In the genomic region with DNA sequence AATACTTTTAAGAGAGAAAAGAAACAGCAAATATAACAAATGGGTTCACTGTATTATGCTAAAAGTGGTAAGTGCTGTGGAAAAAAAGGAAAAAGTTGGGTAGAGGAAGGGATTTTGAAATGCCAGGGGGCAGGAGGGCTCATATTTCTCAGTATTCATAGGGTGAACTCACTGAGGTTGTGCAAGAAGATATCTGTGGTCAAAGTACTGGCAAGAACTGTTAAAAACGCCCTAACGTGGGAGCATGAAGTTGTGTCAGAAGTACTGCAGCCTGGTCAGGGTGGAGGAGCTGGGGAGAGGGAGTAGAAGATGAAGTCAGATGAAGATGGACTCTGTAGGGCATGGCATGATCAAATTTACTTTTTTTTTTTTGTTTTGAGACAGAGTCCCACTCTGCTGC, we compare ENCODE assay signal across 1 cellular context.
TF ChIP-seq lines count a peak whose summit lies in the region.

No MANE protein-coding gene starts in this region.

TF ChIP-seq in GM23338, 12 proteins besides CTCF, POLR2A, EP300 and RAD21:
- TF ChIP-seq EZH2 (IDR thresholded peaks at IDR 0.05; ENCODE audit: low read depth, unreplicated experiment), result no peak
- TF ChIP-seq JUNB (IDR thresholded peaks at IDR 0.05; ENCODE audit: unreplicated experiment), result no peak
- no peak for TF ChIP-seq ZNF114 (CRISPR knock-in tag; IDR thresholded peaks at IDR 0.05)
- no peak for TF ChIP-seq EZH2phosphoT487 (IDR thresholded peaks at IDR 0.05; ENCODE audit: unreplicated experiment)
- TF ChIP-seq ZNF331 (CRISPR knock-in tag; IDR thresholded peaks at IDR 0.05; ENCODE audit: low read depth), result no peak
- no peak for TF ChIP-seq POLR2AphosphoS5 (IDR thresholded peaks at IDR 0.05; ENCODE audit: low read depth)
- TF ChIP-seq, protein P1, sequence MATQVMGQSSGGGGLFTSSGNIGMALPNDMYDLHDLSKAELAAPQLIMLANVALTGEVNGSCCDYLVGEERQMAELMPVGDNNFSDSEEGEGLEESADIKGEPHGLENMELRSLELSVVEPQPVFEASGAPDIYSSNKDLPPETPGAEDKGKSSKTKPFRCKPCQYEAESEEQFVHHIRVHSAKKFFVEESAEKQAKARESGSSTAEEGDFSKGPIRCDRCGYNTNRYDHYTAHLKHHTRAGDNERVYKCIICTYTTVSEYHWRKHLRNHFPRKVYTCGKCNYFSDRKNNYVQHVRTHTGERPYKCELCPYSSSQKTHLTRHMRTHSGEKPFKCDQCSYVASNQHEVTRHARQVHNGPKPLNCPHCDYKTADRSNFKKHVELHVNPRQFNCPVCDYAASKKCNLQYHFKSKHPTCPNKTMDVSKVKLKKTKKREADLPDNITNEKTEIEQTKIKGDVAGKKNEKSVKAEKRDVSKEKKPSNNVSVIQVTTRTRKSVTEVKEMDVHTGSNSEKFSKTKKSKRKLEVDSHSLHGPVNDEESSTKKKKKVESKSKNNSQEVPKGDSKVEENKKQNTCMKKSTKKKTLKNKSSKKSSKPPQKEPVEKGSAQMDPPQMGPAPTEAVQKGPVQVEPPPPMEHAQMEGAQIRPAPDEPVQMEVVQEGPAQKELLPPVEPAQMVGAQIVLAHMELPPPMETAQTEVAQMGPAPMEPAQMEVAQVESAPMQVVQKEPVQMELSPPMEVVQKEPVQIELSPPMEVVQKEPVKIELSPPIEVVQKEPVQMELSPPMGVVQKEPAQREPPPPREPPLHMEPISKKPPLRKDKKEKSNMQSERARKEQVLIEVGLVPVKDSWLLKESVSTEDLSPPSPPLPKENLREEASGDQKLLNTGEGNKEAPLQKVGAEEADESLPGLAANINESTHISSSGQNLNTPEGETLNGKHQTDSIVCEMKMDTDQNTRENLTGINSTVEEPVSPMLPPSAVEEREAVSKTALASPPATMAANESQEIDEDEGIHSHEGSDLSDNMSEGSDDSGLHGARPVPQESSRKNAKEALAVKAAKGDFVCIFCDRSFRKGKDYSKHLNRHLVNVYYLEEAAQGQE (IDR thresholded peaks at IDR 0.05; ENCODE audit: unreplicated experiment), result no peak
- no peak for TF ChIP-seq STAT1 (IDR thresholded peaks at IDR 0.05; ENCODE audit: unreplicated experiment)
- no peak for TF ChIP-seq NANOG (IDR thresholded peaks at IDR 0.05; ENCODE audit: borderline replicate concordance)
